In genomic region chr6:111356551-111356950, GRCh38 we compare ENCODE assay signal across 19 cellular contexts.
A peak's percentile ranks its signal among the peaks of the same experiment; 100 is the strongest.
DNase-seq lines count a peak whose midpoint lies in the region; ATAC-seq and TF ChIP-seq lines count a peak whose summit lies in the region.
"Had no signal": no experiment of that assay in that cellular context is flagged by ENCODE, and none has a peak within 500 bp of the region (broad histone marks: within the 10 kb centered on the region; RNA-seq: fewer than 3 reads in every experiment).

No MANE protein-coding gene starts in this region.

- ATAC-seq in left colon (peak; percentile 37), HG03442 (IDR thresholded peaks at IDR 0.05; ENCODE audit: unreplicated experiment) (no peak), GM21717 (IDR thresholded peaks at IDR 0.05; ENCODE audit: unreplicated experiment) (no peak)

- H3K36me3 Mint-ChIP-seq in nephron (ENCODE audit: low read depth), result peaks cover 39% of the 10 kb centered on the region

- H3K4me1 Mint-ChIP-seq in nephron, result peaks cover 14% of the 10 kb centered on the region
- H3K4me1 Mint-ChIP-seq: B cell had no signal

- H3K27me3 Mint-ChIP-seq in nephron (ENCODE audit: low read depth), result no peaks in the 10 kb centered on the region
- H3K27me3 Mint-ChIP-seq: B cell; CD4-positive, CD25-positive, alpha-beta regulatory T cell had no signal

- TF ChIP-seq CTCF in nephron (IDR thresholded peaks at IDR 0.05; ENCODE audit: unreplicated experiment in 3 of 3), result no peak

- intact Hi-C loops in left colon (cut with DNase I, micrococcal nuclease), result loop anchor here in 1 of 2 donors (10.0 kb wide), 1 partner anchor 118 kb away; no protein-coding TSS in a partner anchor

- H3K9me3 Mint-ChIP-seq in nephron, result no peaks in the 10 kb centered on the region
- H3K9me3 Mint-ChIP-seq: CD4-positive, CD25-positive, alpha-beta regulatory T cell; H9 had no signal

- H3K4me3 Mint-ChIP-seq in nephron, result no peak overlapping the region
- H3K4me3 Mint-ChIP-seq: B cell; CD4-positive, CD25-positive, alpha-beta regulatory T cell; H9 had no signal

- DNase-seq in astrocyte of the hippocampus (ENCODE audit: low read depth, low spot score) (peak; percentile 17), left colon (no peak), epidermal melanocyte (ENCODE audit: insufficient read length, low spot score) (no peak)
- no peak for DNase-seq in activated CD4-positive, alpha-beta T cell treated with anti-CD3 and anti-CD28 coated beads for 48 hours
- DNase-seq: CD4-positive, CD25-positive, alpha-beta regulatory T cell; COR-L47; H9; MM.1S; NCI-H1092; NCI-H146; NCI-H2029 treated with DMSO at 0.1 percent for 48 hours; NCI-H2171 treated with DMSO at 0.1 percent for 48 hours; NCI-H446 treated with DMSO at 0.1 percent for 48 hours; NK-92 treated with Interleukin-12 subunit alpha and Interleukin-12 subunit beta, amount 100 ng/mL, for 24 hours; Peyer's patch had no signal

- H3K27ac Mint-ChIP-seq in nephron, result peak overlapping the region in 2 of 3 experiments; percentile 43 to 53
- H3K27ac Mint-ChIP-seq: B cell; CD4-positive, CD25-positive, alpha-beta regulatory T cell; H9 had no signal
